ENCODE assay signal across 18 cellular contexts in genomic region chr4:8254076-8254475, GRCh38. TPM values are rescaled to one million over a fixed set of nuclear protein-coding genes. Genes with fewer than 3 reads are reported as not detected.
DNase-seq lines count a peak whose midpoint lies in the region; ATAC-seq and TF ChIP-seq lines count a peak whose summit lies in the region.
"Had no signal": no experiment of that assay in that cellular context is flagged by ENCODE, and none has a peak within 500 bp of the region (broad histone marks: within the 10 kb centered on the region; RNA-seq: fewer than 3 reads in every experiment).

No MANE protein-coding gene starts in this region.

- H3K18ac ChIP-seq in mesenchymal stem cell (ENCODE audit: low read depth in 1 of 2, low read length in 2 of 2): no peak overlapping the region

- no peaks in the 10 kb centered on the region for H3K9me3 Mint-ChIP-seq in endodermal cell
- no peaks in the 10 kb centered on the region for H3K9me3 Mint-ChIP-seq in activated T-cell treated with anti-CD3 and anti-CD28 coated beads, Interleukin-2, amount 50 U/mL, for 72 hours
- H3K9me3 Mint-ChIP-seq in activated naive CD4-positive, alpha-beta T cell treated with anti-CD3 and anti-CD28 coated beads for 36 hours: no peaks in the 10 kb centered on the region

- peak overlapping the region; percentile 41 for H4K91ac ChIP-seq in mesenchymal stem cell (ENCODE audit: low read length)

- H2AK5ac ChIP-seq in mesenchymal stem cell (ENCODE audit: low read length, severe bottlenecking): no peak overlapping the region

- no peak for TF ChIP-seq EP300 in tibial nerve (IDR thresholded peaks at IDR 0.05)

- TF ChIP-seq POLR2A in prostate gland (IDR thresholded peaks at IDR 0.05): no peak
- no peak for TF ChIP-seq POLR2A in tibial nerve (IDR thresholded peaks at IDR 0.05)

- TF ChIP-seq CTCF in RWPE2 (IDR thresholded peaks at IDR 0.05; ENCODE audit: poor library complexity, severe bottlenecking) (no peak), epithelial cell of esophagus (IDR thresholded peaks at IDR 0.05; ENCODE audit: insufficient read depth, low read depth, low read length, missing control alignments) (no peak), prostate gland (IDR thresholded peaks at IDR 0.05) (no peak), endodermal cell (conservative IDR thresholded peaks at IDR 0.05) (no peak), tibial nerve (IDR thresholded peaks at IDR 0.05) (no peak)

- intact Hi-C loops in prostate gland (cut with DNase I): no loop called here
- intact Hi-C loops in activated naive CD4-positive, alpha-beta T cell treated with anti-CD3 and anti-CD28 coated beads for 36 hours (cut with micrococcal nuclease): no loop called here

- no peak overlapping the region for H3K27ac ChIP-seq in RWPE2 (ENCODE audit: poor library complexity, severe bottlenecking)
- H3K27ac ChIP-seq in mesenchymal stem cell (ENCODE audit: low read length, poor library complexity, severe bottlenecking): no peak overlapping the region
- no peak overlapping the region for H3K27ac ChIP-seq in prostate gland
- H3K27ac ChIP-seq in endodermal cell (ENCODE audit: low read depth, low read length): no peak overlapping the region
- no peak overlapping the region for H3K27ac ChIP-seq in tibial nerve
- H3K27ac ChIP-seq: A549, C4-2B, GM23248 had no signal

- no peaks in the 10 kb centered on the region for H3K4me1 ChIP-seq in RWPE2 (ENCODE audit: insufficient read depth, poor library complexity, severe bottlenecking)
- H3K4me1 ChIP-seq in mesenchymal stem cell (ENCODE audit: control insufficient read depth, insufficient read depth, low read depth, low read length): peaks cover 10% of the 10 kb centered on the region
- no peaks in the 10 kb centered on the region for H3K4me1 ChIP-seq in prostate gland (replicated peaks)
- peaks cover 9% of the 10 kb centered on the region for H3K4me1 ChIP-seq in endodermal cell (ENCODE audit: control insufficient read depth, insufficient read depth, low read length)
- H3K4me1 ChIP-seq in tibial nerve: no peaks in the 10 kb centered on the region
- H3K4me1 ChIP-seq: A549, BE2C had no signal

- H3K4me2 ChIP-seq in mesenchymal stem cell (ENCODE audit: low read length, poor library complexity, severe bottlenecking): no peak overlapping the region
- H3K4me2 ChIP-seq: A549 had no signal

- no peak overlapping the region for H2BK15ac ChIP-seq in mesenchymal stem cell (ENCODE audit: low read depth, poor library complexity, severe bottlenecking)

- H3K27ac Mint-ChIP-seq in endodermal cell: no peak overlapping the region
- H3K27ac Mint-ChIP-seq in activated T-cell treated with anti-CD3 and anti-CD28 coated beads, Interleukin-2, amount 50 U/mL, for 72 hours: no peak overlapping the region
- no peak overlapping the region for H3K27ac Mint-ChIP-seq in activated naive CD4-positive, alpha-beta T cell treated with anti-CD3 and anti-CD28 coated beads for 36 hours
- H3K27ac Mint-ChIP-seq: H9 had no signal

- CTCF ChIA-PET in activated naive CD4-positive, alpha-beta T cell treated with anti-CD3 and anti-CD28 coated beads for 36 hours (lab: Charles Lee): no interaction called here

- H3K27me3 Mint-ChIP-seq in endodermal cell (ENCODE audit: insufficient read depth): no peaks in the 10 kb centered on the region
- no peaks in the 10 kb centered on the region for H3K27me3 Mint-ChIP-seq in activated T-cell treated with anti-CD3 and anti-CD28 coated beads, Interleukin-2, amount 50 U/mL, for 72 hours (ENCODE audit: low read depth)
- no peaks in the 10 kb centered on the region for H3K27me3 Mint-ChIP-seq in activated naive CD4-positive, alpha-beta T cell treated with anti-CD3 and anti-CD28 coated beads for 36 hours (ENCODE audit: low read depth)

- H3K36me3 ChIP-seq in RWPE2 (ENCODE audit: low read depth) (no peaks in the 10 kb centered on the region), mesenchymal stem cell (ENCODE audit: control insufficient read depth in 1 of 2, insufficient read depth in 2 of 2, low read depth in 1 of 2, low read length in 2 of 2) (no peaks in the 10 kb centered on the region), prostate gland (no peaks in the 10 kb centered on the region), endodermal cell (ENCODE audit: control insufficient read depth, insufficient read depth, low read length) (no peaks in the 10 kb centered on the region), tibial nerve (no peaks in the 10 kb centered on the region)
- H3K36me3 ChIP-seq: BE2C had no signal

- no peak overlapping the region for H3K4ac ChIP-seq in mesenchymal stem cell (ENCODE audit: low read depth in 1 of 2, low read length in 2 of 2)

- H2BK5ac ChIP-seq in mesenchymal stem cell (ENCODE audit: low read depth, low read length, poor library complexity, severe bottlenecking): no peak overlapping the region

- no peak overlapping the region for H3K14ac ChIP-seq in mesenchymal stem cell (ENCODE audit: low read length in 2 of 2)

- no peak overlapping the region for H2BK120ac ChIP-seq in mesenchymal stem cell (ENCODE audit: low read depth, low read length)

- no peak overlapping the region for H4K8ac ChIP-seq in mesenchymal stem cell (ENCODE audit: low read length)

- peaks cover 14% of the 10 kb centered on the region for H3K4me1 Mint-ChIP-seq in endodermal cell
- H3K4me1 Mint-ChIP-seq in activated T-cell treated with anti-CD3 and anti-CD28 coated beads, Interleukin-2, amount 50 U/mL, for 72 hours (ENCODE audit: low read depth): no peaks in the 10 kb centered on the region
- no peaks in the 10 kb centered on the region for H3K4me1 Mint-ChIP-seq in activated naive CD4-positive, alpha-beta T cell treated with anti-CD3 and anti-CD28 coated beads for 36 hours (ENCODE audit: low read depth)
- H3K4me1 Mint-ChIP-seq: CD4-positive, alpha-beta memory T cell had no signal

- peak; percentile 72 for ATAC-seq in RWPE2 (ENCODE audit: low read depth)
- ATAC-seq in activated T-cell treated with anti-CD3 and anti-CD28 coated beads, Interleukin-2, amount 50 U/mL, for 72 hours (replicated peaks in 1 of 2): no peak
- ATAC-seq: A549, GM12878 had no signal

- no peak overlapping the region for H3K4me3 ChIP-seq in RWPE2 (ENCODE audit: severe bottlenecking)
- no peak overlapping the region for H3K4me3 ChIP-seq in epithelial cell of esophagus (ENCODE audit: low read length)
- no peak overlapping the region for H3K4me3 ChIP-seq in mesenchymal stem cell (ENCODE audit: insufficient read depth in 1 of 2, low read depth in 1 of 2, low read length in 2 of 2)
- no peak overlapping the region for H3K4me3 ChIP-seq in prostate gland
- H3K4me3 ChIP-seq in endodermal cell (ENCODE audit: low read length): no peak overlapping the region
- H3K4me3 ChIP-seq in tibial nerve: no peak overlapping the region
- H3K4me3 ChIP-seq: A549, GM12878, GM23248 had no signal

- H3K4me3 Mint-ChIP-seq in endodermal cell: no peak overlapping the region
- no peak overlapping the region for H3K4me3 Mint-ChIP-seq in activated T-cell treated with anti-CD3 and anti-CD28 coated beads, Interleukin-2, amount 50 U/mL, for 72 hours
- H3K4me3 Mint-ChIP-seq in activated naive CD4-positive, alpha-beta T cell treated with anti-CD3 and anti-CD28 coated beads for 36 hours: no peak overlapping the region
- H3K4me3 Mint-ChIP-seq: CD4-positive, alpha-beta memory T cell; H9 had no signal

- no peak overlapping the region for H2BK12ac ChIP-seq in mesenchymal stem cell (ENCODE audit: low read length in 2 of 2)

- no peaks in the 10 kb centered on the region for H3K36me3 Mint-ChIP-seq in endodermal cell (ENCODE audit: low read depth)
- H3K36me3 Mint-ChIP-seq in activated T-cell treated with anti-CD3 and anti-CD28 coated beads, Interleukin-2, amount 50 U/mL, for 72 hours (ENCODE audit: insufficient read depth in 2 of 2): no peaks in the 10 kb centered on the region
- no peaks in the 10 kb centered on the region for H3K36me3 Mint-ChIP-seq in activated naive CD4-positive, alpha-beta T cell treated with anti-CD3 and anti-CD28 coated beads for 36 hours (ENCODE audit: low read depth)
- H3K36me3 Mint-ChIP-seq: CD4-positive, alpha-beta memory T cell had no signal

- H2AFZ ChIP-seq in mesenchymal stem cell (ENCODE audit: low read depth, low read length): no peak overlapping the region
- H2AFZ ChIP-seq: GM23248 had no signal

- H3K27me3 ChIP-seq in RWPE2 (ENCODE audit: insufficient read depth, poor library complexity, severe bottlenecking): no peaks in the 10 kb centered on the region
- peaks cover 4% of the 10 kb centered on the region in 2 experiments for H3K27me3 ChIP-seq in mesenchymal stem cell (ENCODE audit: control insufficient read depth in 1 of 2, insufficient read depth in 1 of 2, low read length in 2 of 2)
- no peaks in the 10 kb centered on the region for H3K27me3 ChIP-seq in prostate gland (replicated peaks; ENCODE audit: insufficient read depth)
- no peaks in the 10 kb centered on the region for H3K27me3 ChIP-seq in endodermal cell (ENCODE audit: control insufficient read depth, insufficient read depth, low read length, poor library complexity, severe bottlenecking)
- H3K27me3 ChIP-seq in tibial nerve: no peaks in the 10 kb centered on the region
- H3K27me3 ChIP-seq: BE2C had no signal

- no peak overlapping the region for H3K23ac ChIP-seq in mesenchymal stem cell (ENCODE audit: low read length in 2 of 2)

- DNase-seq in RWPE2 (ENCODE audit: low spot score): no peak
- peak; percentile 84 for DNase-seq in epithelial cell of esophagus (ENCODE audit: low read depth)
- DNase-seq in mesenchymal stem cell: no peak
- DNase-seq in prostate gland (ENCODE audit: low spot score): peak; percentile 79
- no peak for DNase-seq in endodermal cell
- DNase-seq in activated T-cell treated with anti-CD3 and anti-CD28 coated beads, Interleukin-2, amount 50 U/mL, for 72 hours: no peak
- DNase-seq in activated naive CD4-positive, alpha-beta T cell treated with anti-CD3 and anti-CD28 coated beads for 36 hours: no peak
- no peak for DNase-seq in tibial nerve (ENCODE audit: low spot score in 2 of 2)
- DNase-seq: BE2C, DMS79, GM23248, H9 had no signal

- WGBS in mesenchymal stem cell: 88% methylated on average over 5 of the region's 6 CpGs
- whole genome bisulfite sequencing in prostate gland: 40% methylated on average over 6 of the region's 6 CpGs
- 96 to 100% methylated on average over 1 to 6 of the region's 6 CpGs for WGBS in endodermal cell (ENCODE audit: insufficient coverage in 1 of 2, insufficient read length in 1 of 2), 2 experiments
- WGBS in tibial nerve, 2 donors: 79 to 86% methylated on average over 6 of the region's 6 CpGs

- H3K9ac ChIP-seq in mesenchymal stem cell (ENCODE audit: low read length) (no peak overlapping the region), endodermal cell (ENCODE audit: extremely low read depth, low read length, poor library complexity, severe bottlenecking) (no peak overlapping the region)
- H3K9ac ChIP-seq: GM23248 had no signal

- H3K79me1 ChIP-seq in mesenchymal stem cell (replicated peaks; ENCODE audit: low read length, poor library complexity, severe bottlenecking): no peaks in the 10 kb centered on the region

- H3K9me3 ChIP-seq in RWPE2 (ENCODE audit: severe bottlenecking) (no peaks in the 10 kb centered on the region), mesenchymal stem cell (ENCODE audit: control insufficient read depth, low read length) (no peaks in the 10 kb centered on the region), prostate gland (no peaks in the 10 kb centered on the region), endodermal cell (ENCODE audit: control insufficient read depth, low read length) (no peaks in the 10 kb centered on the region), tibial nerve (no peaks in the 10 kb centered on the region)
- H3K9me3 ChIP-seq: A549, BE2C had no signal

RNA-seq across cellular contexts. Expression of gene HTRA3, which starts 15.5 kb away (rescaled TPM):
- 88.3 TPM for polyA plus RNA-seq in mesenchymal stem cell (2013, experiment 1 of 2)
- polyA plus RNA-seq in mesenchymal stem cell (2013, experiment 2 of 2): 87.5 TPM
- total RNA-seq in prostate gland (10 to 100 TPM in 1 of 2 donors, 1 to 10 TPM in 1; 6.0 to 18.9 TPM), endodermal cell (1 to 10 TPM; 3.2 to 4.6 TPM), tibial nerve (10 to 100 TPM; 34.9 to 54.3 (median 43.5) TPM)
- polyA plus RNA-seq in endodermal cell (2013, experiment 1 of 2): 1.4 TPM
- 1.6 TPM for polyA plus RNA-seq in endodermal cell (2013, experiment 2 of 2)
- not detected for total RNA-seq in activated T-cell treated with anti-CD3 and anti-CD28 coated beads, Interleukin-2, amount 50 U/mL, for 72 hours
- not detected for total RNA-seq in activated naive CD4-positive, alpha-beta T cell treated with anti-CD3 and anti-CD28 coated beads for 36 hours
- total RNA-seq: CD4-positive, alpha-beta memory T cell; HT-29 had no signal
- polyA plus RNA-seq: CD4-positive, alpha-beta memory T cell had no signal

RNA-seq across cellular contexts. Expression of gene SH3TC1, which starts 55.0 kb away (rescaled TPM):
- polyA plus RNA-seq in mesenchymal stem cell (2013, experiment 1 of 2): 8.0 TPM
- polyA plus RNA-seq in mesenchymal stem cell (2013, experiment 2 of 2): 7.6 TPM
- total RNA-seq in prostate gland: 10 to 100 TPM; 22.4 to 37.5 TPM
- 1 to 10 TPM; 1.9 to 2.6 TPM for total RNA-seq in endodermal cell
- 0.39 TPM for polyA plus RNA-seq in endodermal cell (2013, experiment 1 of 2)
- polyA plus RNA-seq in endodermal cell (2013, experiment 2 of 2): 0.58 TPM
- total RNA-seq in activated T-cell treated with anti-CD3 and anti-CD28 coated beads, Interleukin-2, amount 50 U/mL, for 72 hours: 10 to 100 TPM; 15.2 to 39.0 TPM
- 10 to 100 TPM; 17.9 to 23.6 TPM for total RNA-seq in activated naive CD4-positive, alpha-beta T cell treated with anti-CD3 and anti-CD28 coated beads for 36 hours
- total RNA-seq in tibial nerve: 100 to 1,000 TPM in 1 of 4 donors, 10 to 100 TPM in 3; 31.6 to 176 (median 69.7) TPM
- total RNA-seq: G401 had no signal

Comparison
In these comparisons a context has a peak if more than half of its experiments do, and no peak if none do; other contexts are left out.
1. DNase-seq: peak in epithelial cell of esophagus (single experiment) and prostate gland (single experiment); none in RWPE2 (single experiment), mesenchymal stem cell (single experiment), endodermal cell (single experiment), activated T-cell treated with anti-CD3 and anti-CD28 coated beads, Interleukin-2, amount 50 U/mL, for 72 hours (0 of 2), activated naive CD4-positive, alpha-beta T cell treated with anti-CD3 and anti-CD28 coated beads for 36 hours (single experiment) and tibial nerve (0 of 2).
2. RNA of gene HTRA3, which starts 15.5 kb away (total RNA-seq): 34.9 to 54.3 TPM in tibial nerve, 6.0 to 18.9 TPM in prostate gland and 3.2 to 4.6 TPM in endodermal cell; not detected in activated T-cell treated with anti-CD3 and anti-CD28 coated beads, Interleukin-2, amount 50 U/mL, for 72 hours and not detected in activated naive CD4-positive, alpha-beta T cell treated with anti-CD3 and anti-CD28 coated beads for 36 hours; every median in the first group is over 4 times any median in the second.
3. RNA of gene SH3TC1, which starts 55.0 kb away (total RNA-seq): 31.6 to 176 TPM in tibial nerve, 15.2 to 39.0 TPM in activated T-cell treated with anti-CD3 and anti-CD28 coated beads, Interleukin-2, amount 50 U/mL, for 72 hours, 22.4 to 37.5 TPM in prostate gland and 17.9 to 23.6 TPM in activated naive CD4-positive, alpha-beta T cell treated with anti-CD3 and anti-CD28 coated beads for 36 hours; 1.9 to 2.6 TPM in endodermal cell; every median in the first group is over 4 times any median in the second.